Comparison of ENCODE assay signal across 8 cellular contexts in genomic region chr2:191204443-191204842, GRCh38.
DNase-seq lines count a peak whose midpoint lies in the region; ATAC-seq lines count a peak whose summit lies in the region.

No MANE protein-coding gene starts in this region.

- no peaks in the 10 kb centered on the region for H3K36me3 Mint-ChIP-seq in activated T-cell treated with anti-CD3 and anti-CD28 coated beads, Interleukin-2, amount 50 U/mL, for 24 hours (ENCODE audit: low read depth)
- H3K36me3 Mint-ChIP-seq in T-helper 2 cell treated with Interferon-gamma antibody and Interleukin-4, amounts not matched to agents 5 μg/mL and 100 μg/mL, for 36 hours (ENCODE audit: low read depth) = peaks cover 5% of the 10 kb centered on the region
- no peaks in the 10 kb centered on the region for H3K36me3 Mint-ChIP-seq in stimulated activated memory B cell treated with anti-CD40 and anti-IgM and Interleukin-4, amounts not matched to agents 10 μg/mL and 1 μg/mL and 100 μg/mL, for 72 hours

- H3K4me1 Mint-ChIP-seq in activated T-cell treated with anti-CD3 and anti-CD28 coated beads, Interleukin-2, amount 50 U/mL, for 24 hours (ENCODE audit: low read depth) = peaks cover 54% of the 10 kb centered on the region
- H3K4me1 Mint-ChIP-seq in T-helper 2 cell treated with Interferon-gamma antibody and Interleukin-4, amounts not matched to agents 5 μg/mL and 100 μg/mL, for 36 hours (ENCODE audit: low read depth) = peaks cover 30% of the 10 kb centered on the region
- H3K4me1 Mint-ChIP-seq in stimulated activated memory B cell treated with anti-CD40 and anti-IgM and Interleukin-4, amounts not matched to agents 10 μg/mL and 1 μg/mL and 100 μg/mL, for 72 hours = peaks cover 9% of the 10 kb centered on the region

- H3K9me3 Mint-ChIP-seq in activated T-cell treated with anti-CD3 and anti-CD28 coated beads, Interleukin-2, amount 50 U/mL, for 24 hours = peaks cover 6% of the 10 kb centered on the region
- H3K9me3 Mint-ChIP-seq in T-helper 2 cell treated with Interferon-gamma antibody and Interleukin-4, amounts not matched to agents 5 μg/mL and 100 μg/mL, for 36 hours = peaks cover 4% of the 10 kb centered on the region
- peaks cover 4% of the 10 kb centered on the region for H3K9me3 Mint-ChIP-seq in stimulated activated memory B cell treated with anti-CD40 and anti-IgM and Interleukin-4, amounts not matched to agents 10 μg/mL and 1 μg/mL and 100 μg/mL, for 72 hours

- DNase-seq in activated T-cell treated with anti-CD3 and anti-CD28 coated beads, Interleukin-2, amount 50 U/mL, for 24 hours = no peak
- DNase-seq in activated T-cell treated with anti-CD3 and anti-CD28 coated beads for 4 hours (no peak), ecto neural progenitor cell (ENCODE audit: low spot score) (no peak), DMS53 treated with DMSO at 0.1 percent for 48 hours (lab: John Stamatoyannopoulos, UW; ENCODE audit: unreplicated experiment) (no peak)
- no peak for DNase-seq in T-helper 2 cell treated with Interferon-gamma antibody and Interleukin-4, amounts not matched to agents 5 μg/mL and 100 μg/mL, for 36 hours (ENCODE audit: low spot score)

- peak overlapping the region; percentile 92 for H3K27ac Mint-ChIP-seq in activated T-cell treated with anti-CD3 and anti-CD28 coated beads, Interleukin-2, amount 50 U/mL, for 24 hours
- H3K27ac Mint-ChIP-seq in T-helper 2 cell treated with Interferon-gamma antibody and Interleukin-4, amounts not matched to agents 5 μg/mL and 100 μg/mL, for 36 hours = peak overlapping the region; percentile 78
- peak overlapping the region; percentile 69 for H3K27ac Mint-ChIP-seq in stimulated activated memory B cell treated with anti-CD40 and anti-IgM and Interleukin-4, amounts not matched to agents 10 μg/mL and 1 μg/mL and 100 μg/mL, for 72 hours

- ATAC-seq in HG02840 (IDR thresholded peaks at IDR 0.05; ENCODE audit: low FRiP score, unreplicated experiment) (peak; percentile 66), GM21786 (IDR thresholded peaks at IDR 0.05; ENCODE audit: unreplicated experiment) (no peak)
- ATAC-seq in stimulated activated memory B cell treated with anti-CD40 and anti-IgM and Interleukin-4, amounts not matched to agents 10 μg/mL and 1 μg/mL and 100 μg/mL, for 72 hours = peak; percentile 12

- peak overlapping the region; percentile 70 for H3K4me3 Mint-ChIP-seq in activated T-cell treated with anti-CD3 and anti-CD28 coated beads, Interleukin-2, amount 50 U/mL, for 24 hours
- H3K4me3 Mint-ChIP-seq in T-helper 2 cell treated with Interferon-gamma antibody and Interleukin-4, amounts not matched to agents 5 μg/mL and 100 μg/mL, for 36 hours = peak overlapping the region; percentile 81
- H3K4me3 Mint-ChIP-seq in stimulated activated memory B cell treated with anti-CD40 and anti-IgM and Interleukin-4, amounts not matched to agents 10 μg/mL and 1 μg/mL and 100 μg/mL, for 72 hours = peak overlapping the region; percentile 69

- H3K27me3 Mint-ChIP-seq in activated T-cell treated with anti-CD3 and anti-CD28 coated beads, Interleukin-2, amount 50 U/mL, for 24 hours = no peaks in the 10 kb centered on the region
- no peaks in the 10 kb centered on the region for H3K27me3 Mint-ChIP-seq in T-helper 2 cell treated with Interferon-gamma antibody and Interleukin-4, amounts not matched to agents 5 μg/mL and 100 μg/mL, for 36 hours (ENCODE audit: low read depth)
- H3K27me3 Mint-ChIP-seq in stimulated activated memory B cell treated with anti-CD40 and anti-IgM and Interleukin-4, amounts not matched to agents 10 μg/mL and 1 μg/mL and 100 μg/mL, for 72 hours = peaks cover 5% of the 10 kb centered on the region
